Comparison of ENCODE assay signal across 23 cellular contexts in genomic region chr11:74694536-74694935, GRCh38. TPM values are rescaled to one million over a fixed set of nuclear protein-coding genes. Genes with fewer than 3 reads are reported as not detected.
DNase-seq lines count a peak whose midpoint lies in the region; ATAC-seq, FAIRE-seq and TF ChIP-seq lines count a peak whose summit lies in the region.
"Had no signal": no experiment of that assay in that cellular context is flagged by ENCODE, and none has a peak within 500 bp of the region (broad histone marks: within the 10 kb centered on the region; RNA-seq: fewer than 3 reads in every experiment).

No MANE protein-coding gene starts in this region.

- POLR2A ChIA-PET in PC-9 (lab: Charles Lee; ENCODE audit: unreplicated experiment), result no interaction called here

- CTCF ChIA-PET in PC-9 (lab: Charles Lee), result interaction anchor here (1.7 kb wide), 1 partner anchor 8 kb away, joined by 7 read pairs; no protein-coding TSS in a partner anchor

- no peaks in the 10 kb centered on the region for H3K36me3 ChIP-seq in PC-9 (ENCODE audit: low read depth)
- H3K36me3 ChIP-seq in bronchial epithelial cell (ENCODE audit: control insufficient read depth, insufficient read depth, low read length), result no peaks in the 10 kb centered on the region
- H3K36me3 ChIP-seq in muscle layer of colon (ENCODE audit: insufficient read depth, low read length), result no peaks in the 10 kb centered on the region
- H3K36me3 ChIP-seq in lower lobe of right lung, result no peaks in the 10 kb centered on the region
- H3K36me3 ChIP-seq: BLaER1 treated with 17β-estradiol and CSF1 and Interleukin-3, amounts not matched to agents 10 nM and 100 nM; Peyer's patch; SJSA1 had no signal

- peak overlapping the region; percentile 58 for H3K4me2 ChIP-seq in PC-9
- H3K4me2 ChIP-seq: BLaER1 treated with 17β-estradiol and CSF1 and Interleukin-3, amounts not matched to agents 10 nM and 100 nM had no signal

- BruUV-seq in PC-9 (replicated peaks; lab: Mats Ljungman, UMichigan), result no TSS peak

- intact Hi-C loops in PC-9 (cut with micrococcal nuclease; ENCODE audit: unreplicated experiment) (no loop called here), lower lobe of right lung (cut with DNase I) (no loop called here)

- peaks cover 22% of the 10 kb centered on the region for H3F3A ChIP-seq in PC-9 (ENCODE audit: insufficient read depth, low read depth)

- no peaks in the 10 kb centered on the region for H4K20me1 ChIP-seq in PC-9 (ENCODE audit: insufficient read depth)
- H4K20me1 ChIP-seq: BLaER1 treated with 17β-estradiol and CSF1 and Interleukin-3, amounts not matched to agents 10 nM and 100 nM had no signal

- H3K27ac ChIP-seq in PC-9, result peak overlapping the region; percentile 58; the same call in 1 of the 2 replicates
- H3K27ac ChIP-seq in muscle layer of colon (ENCODE audit: low read depth, low read length), result peak overlapping the region; percentile 22
- no peak overlapping the region for H3K27ac ChIP-seq in lower lobe of right lung
- H3K27ac ChIP-seq: BLaER1 treated with 17β-estradiol and CSF1 and Interleukin-3, amounts not matched to agents 10 nM and 100 nM; Peyer's patch; SJSA1 had no signal

- no peak overlapping the region for H3K9ac ChIP-seq in muscle layer of colon (ENCODE audit: low read length)
- H3K9ac ChIP-seq: BLaER1 treated with 17β-estradiol and CSF1 and Interleukin-3, amounts not matched to agents 10 nM and 100 nM had no signal

- FAIRE-seq in bronchial epithelial cell (lab: Jason Lieb, UNC), result no peak
- FAIRE-seq: GM12878 had no signal

- H3K79me2 ChIP-seq in PC-9 (ENCODE audit: low read depth), result no peaks in the 10 kb centered on the region

- peak; percentile 17 to 68 for DNase-seq in PC-9
- peak; percentile 86 for DNase-seq in bronchial epithelial cell (ENCODE audit: low read depth)
- DNase-seq in lower lobe of right lung, result no peak
- DNase-seq: ACHN; CD8-positive, alpha-beta T cell; DND-41; NCI-H1092; NCI-H1436; NCI-H1930; NCI-H2227 treated with DMSO at 0.1 percent for 48 hours; NCI-H510A treated with DMSO at 0.1 percent for 48 hours; NCI-H748 treated with DMSO at 0.1 percent for 48 hours; Peyer's patch had no signal

- no peak for ATAC-seq in HG03354 (IDR thresholded peaks at IDR 0.05; ENCODE audit: poor library complexity, severe bottlenecking, unreplicated experiment)
- ATAC-seq in GM21526 (IDR thresholded peaks at IDR 0.05; ENCODE audit: low FRiP score, unreplicated experiment), result no peak
- no peak for ATAC-seq in lower lobe of right lung
- ATAC-seq in GM19351 (IDR thresholded peaks at IDR 0.05; ENCODE audit: unreplicated experiment), result no peak
- ATAC-seq: CD8-positive, alpha-beta T cell; GM12878; Right ventricle myocardium inferior had no signal

- TF ChIP-seq CTCF in PC-9 (conservative IDR thresholded peaks at IDR 0.05) (no peak), bronchial epithelial cell (IDR thresholded peaks at IDR 0.05; ENCODE audit: insufficient read depth, low read length, severe bottlenecking) (no peak), lower lobe of right lung (IDR thresholded peaks at IDR 0.05) (no peak)

- H3K4me3 ChIP-seq in PC-9 (no peak overlapping the region), bronchial epithelial cell (ENCODE audit: low read depth, low read length) (no peak overlapping the region), muscle layer of colon (ENCODE audit: low read depth in 1 of 2, low read length in 2 of 2) (no peak overlapping the region), lower lobe of right lung (no peak overlapping the region)
- H3K4me3 ChIP-seq: BLaER1 treated with 17β-estradiol and CSF1 and Interleukin-3, amounts not matched to agents 10 nM and 100 nM; GM12878; Peyer's patch; SJSA1 had no signal

- H3K4me1 ChIP-seq in PC-9 (replicated peaks; ENCODE audit: insufficient read depth) (peaks cover 25% of the 10 kb centered on the region), muscle layer of colon (ENCODE audit: insufficient read depth, low read length) (peaks cover 27% of the 10 kb centered on the region), lower lobe of right lung (peaks cover 28% of the 10 kb centered on the region)

- H3K9me3 ChIP-seq in PC-9 (ENCODE audit: insufficient read depth, low read depth), result no peaks in the 10 kb centered on the region
- no peaks in the 10 kb centered on the region for H3K9me3 ChIP-seq in muscle layer of colon (ENCODE audit: low read length)
- no peaks in the 10 kb centered on the region for H3K9me3 ChIP-seq in lower lobe of right lung
- H3K9me3 ChIP-seq: BLaER1 treated with 17β-estradiol and CSF1 and Interleukin-3, amounts not matched to agents 10 nM and 100 nM; Peyer's patch; SJSA1 had no signal

- H3K9me2 ChIP-seq in PC-9 (ENCODE audit: insufficient read depth), result no peaks in the 10 kb centered on the region

- no peak overlapping the region for H2AFZ ChIP-seq in PC-9

- H3K27me3 ChIP-seq in PC-9 (ENCODE audit: insufficient read depth, low read depth) (no peaks in the 10 kb centered on the region), bronchial epithelial cell (ENCODE audit: control insufficient read depth, insufficient read depth, low read length) (no peaks in the 10 kb centered on the region), muscle layer of colon (ENCODE audit: control insufficient read depth in 1 of 2, insufficient read depth in 2 of 2, low read length in 2 of 2) (no peaks in the 10 kb centered on the region), lower lobe of right lung (ENCODE audit: low read depth) (no peaks in the 10 kb centered on the region)
- H3K27me3 ChIP-seq: BLaER1 treated with 17β-estradiol and CSF1 and Interleukin-3, amounts not matched to agents 10 nM and 100 nM; Peyer's patch; SJSA1 had no signal

RNA-seq across cellular contexts. Expression of gene CHRDL2, which starts 36.7 kb away (rescaled TPM):
- total RNA-seq in PC-9 (2021), result not detected in 2 replicates
- not detected in 2 replicates for total RNA-seq in bronchial epithelial cell
- total RNA-seq in lower lobe of right lung, result 1.2 TPM
- total RNA-seq: CD8-positive, alpha-beta T cell; GM12878; H4; LHCN-M2; Peyer's patch; SJSA1 had no signal

RNA-seq across cellular contexts. Expression of gene RNF169, which starts 54.1 kb away (rescaled TPM):
- total RNA-seq in PC-9 (2021), result 30.8 and 36.5 TPM in 2 replicates
- 12.6 and 16.4 TPM in 2 replicates for total RNA-seq in bronchial epithelial cell
- total RNA-seq in lower lobe of right lung, result 21.2 TPM
